In genomic region chr18:22391571-22392359, GRCh38 we compare ENCODE assay signal across 9 cellular contexts. TPM values are rescaled to one million over a fixed set of nuclear protein-coding genes. Genes with fewer than 3 reads are reported as not detected.
A peak's percentile ranks its signal among the peaks of the same experiment; 100 is the strongest.
DNase-seq lines count a peak whose midpoint lies in the region; ATAC-seq lines count a peak whose summit lies in the region.
"Had no signal": no experiment of that assay in that cellular context is flagged by ENCODE, and none has a peak within 500 bp of the region (broad histone marks: within the 10 kb centered on the region; RNA-seq: fewer than 3 reads in every experiment).

No MANE protein-coding gene starts in this region.

- H3K9me3 ChIP-seq in aorta (ENCODE audit: control insufficient read depth, low read length), result no peaks in the 10 kb centered on the region

- H3K4me1 Mint-ChIP-seq in activated T-cell treated with anti-CD3 and anti-CD28 coated beads, Interleukin-2, amount 50 U/mL, for 4 hours (ENCODE audit: low read depth), result peaks cover 8% of the 10 kb centered on the region
- H3K4me1 Mint-ChIP-seq: memory B cell had no signal

- peaks cover 6 to 7% of the 10 kb centered on the region in 2 donors for H3K4me1 ChIP-seq in aorta (ENCODE audit: control insufficient read depth in 1 of 2, insufficient read depth in 2 of 2, low read length in 2 of 2)

- H3K4me3 ChIP-seq in aorta (ENCODE audit: low read length in 2 of 2), result no peak overlapping the region

- peak; percentile 51 to 81 for ATAC-seq in activated T-cell treated with anti-CD3 and anti-CD28 coated beads, Interleukin-2, amount 50 U/mL, for 4 hours
- ATAC-seq in aorta (ENCODE audit: low FRiP score) (peak; percentile 33), HG03520 (IDR thresholded peaks at IDR 0.05; ENCODE audit: unreplicated experiment) (no peak)

- H3K27me3 ChIP-seq in aorta (ENCODE audit: control insufficient read depth in 1 of 2, insufficient read depth in 2 of 2, low read length in 1 of 2), result no peaks in the 10 kb centered on the region

- H3K4me3 Mint-ChIP-seq in activated T-cell treated with anti-CD3 and anti-CD28 coated beads, Interleukin-2, amount 50 U/mL, for 4 hours, result no peak overlapping the region
- H3K4me3 Mint-ChIP-seq: memory B cell had no signal

- intact Hi-C loops in aorta (cut with DNase I), result no loop called here

- peak overlapping the region in 1 of 2 donors; percentile 71 for H3K27ac ChIP-seq in aorta (ENCODE audit: low read depth in 1 of 2, low read length in 2 of 2)

- DNase-seq in stimulated activated CD4-positive, alpha-beta T cell treated with anti-CD3 and anti-CD28 coated beads, Interleukin-15, amount 100 ng/mL, for 24 hours, result peak; percentile 12
- DNase-seq in stimulated activated CD4-positive, alpha-beta T cell treated with anti-CD3 and anti-CD28 coated beads, Interleukin-12 subunit alpha, Interleukin-12 subunit beta, amount 100 ng/mL, for 4 hours, result no peak
- peak; percentile 19 for DNase-seq in activated T-cell treated with anti-CD3 and anti-CD28 coated beads, Interleukin-2, amount 50 U/mL, for 4 hours
- DNase-seq in kidney glomerular epithelial cell (lab: John Stamatoyannopoulos, UW), result peak; percentile 92
- peak; percentile 63 to 81 for DNase-seq in aorta
- DNase-seq in iPS-NIHi7 (ENCODE audit: extremely low spot score), result no peak
- DNase-seq in NCI-H128 (lab: John Stamatoyannopoulos, UW; ENCODE audit: unreplicated experiment), result no peak

- WGBS in aorta, 2 donors, result 27% methylated on average over 5 of the region's 5 CpGs

- no peaks in the 10 kb centered on the region for H3K36me3 ChIP-seq in aorta (ENCODE audit: control insufficient read depth in 1 of 2, insufficient read depth in 2 of 2, low read length in 1 of 2)

- H3K36me3 Mint-ChIP-seq in activated T-cell treated with anti-CD3 and anti-CD28 coated beads, Interleukin-2, amount 50 U/mL, for 4 hours (ENCODE audit: insufficient read depth), result no peaks in the 10 kb centered on the region
- H3K36me3 Mint-ChIP-seq: memory B cell had no signal

- no peaks in the 10 kb centered on the region for H3K27me3 Mint-ChIP-seq in activated T-cell treated with anti-CD3 and anti-CD28 coated beads, Interleukin-2, amount 50 U/mL, for 4 hours (ENCODE audit: low read depth)
- H3K27me3 Mint-ChIP-seq: memory B cell had no signal

- H3K9me3 Mint-ChIP-seq in activated T-cell treated with anti-CD3 and anti-CD28 coated beads, Interleukin-2, amount 50 U/mL, for 4 hours, result no peaks in the 10 kb centered on the region

RNA-seq across cellular contexts. Expression of gene CTAGE1, which starts 25.9 kb away (rescaled TPM):
- not detected for total RNA-seq in activated T-cell treated with anti-CD3 and anti-CD28 coated beads, Interleukin-2, amount 50 U/mL, for 4 hours
- not detected for total RNA-seq in aorta
- polyA plus RNA-seq in aorta, result not detected

Comparison
In these comparisons a context has a peak if more than half of its experiments do, and no peak if none do; other contexts are left out.
1. DNase-seq: peak in stimulated activated CD4-positive, alpha-beta T cell treated with anti-CD3 and anti-CD28 coated beads, Interleukin-15, amount 100 ng/mL, for 24 hours (single experiment), activated T-cell treated with anti-CD3 and anti-CD28 coated beads, Interleukin-2, amount 50 U/mL, for 4 hours (single experiment), kidney glomerular epithelial cell (single experiment) and aorta (2 of 2); none in stimulated activated CD4-positive, alpha-beta T cell treated with anti-CD3 and anti-CD28 coated beads, Interleukin-12 subunit alpha, Interleukin-12 subunit beta, amount 100 ng/mL, for 4 hours (single experiment), iPS-NIHi7 (single experiment) and NCI-H128 (single experiment).